ENCODE assay signal across 21 cellular contexts in the genomic region with DNA sequence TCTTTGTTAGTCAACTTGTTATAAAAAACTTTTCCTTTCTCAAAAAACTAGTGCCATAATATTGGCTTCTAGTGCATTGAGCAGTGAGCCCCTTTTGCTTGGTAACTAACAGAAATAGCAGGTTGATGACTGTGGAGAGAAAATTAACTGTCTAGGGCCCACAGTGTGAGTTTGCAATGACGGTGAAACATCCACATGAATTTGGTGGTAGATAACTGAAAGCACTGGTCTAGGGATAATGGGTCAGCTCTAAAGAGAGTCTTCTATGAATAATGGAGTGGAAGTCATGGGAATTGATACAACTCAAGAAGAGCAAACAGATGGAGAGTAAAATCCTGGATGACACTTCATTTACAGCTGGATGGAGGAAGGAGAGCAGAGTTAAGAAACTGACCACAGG.
DNase-seq lines count a peak whose midpoint lies in the region; ATAC-seq, FAIRE-seq and TF ChIP-seq lines count a peak whose summit lies in the region.
"Had no signal": no experiment of that assay in that cellular context is flagged by ENCODE, and none has a peak within 500 bp of the region (broad histone marks: within the 10 kb centered on the region; RNA-seq: fewer than 3 reads in every experiment).

No MANE protein-coding gene starts in this region.

- peak overlapping the region; percentile 33; the same call in 1 of the 2 replicates for H3K4me3 Mint-ChIP-seq in HFFc6
- H3K4me3 Mint-ChIP-seq: CD4-positive, alpha-beta memory T cell had no signal

- no peaks in the 10 kb centered on the region for H3K9me3 ChIP-seq in OCI-LY7 (ENCODE audit: low read length)
- H3K9me3 ChIP-seq in prostate gland = no peaks in the 10 kb centered on the region
- H3K9me3 ChIP-seq: BLaER1, HAP-1 had no signal

- peaks cover 6% of the 10 kb centered on the region for H3K4me1 ChIP-seq in OCI-LY7 (ENCODE audit: insufficient read depth, low read length, poor library complexity, severe bottlenecking)
- H3K4me1 ChIP-seq in prostate gland (replicated peaks) = no peaks in the 10 kb centered on the region
- H3K4me1 ChIP-seq: BLaER1, HAP-1 had no signal

- 90% methylated on average over 1 of the region's 1 CpG for WGBS in prostate gland

- peaks cover 5% of the 10 kb centered on the region for H3K27me3 Mint-ChIP-seq in HFFc6 (ENCODE audit: insufficient read depth)

- FAIRE-seq in urothelium cell line (lab: Jason Lieb, UNC) (peak; percentile 53), H54 (lab: Jason Lieb, UNC) (no peak)
- FAIRE-seq: G401.6, GM12892 had no signal

- TF ChIP-seq CTCF in HFFc6 (IDR thresholded peaks at IDR 0.05) (no peak), OCI-LY7 (conservative IDR thresholded peaks at IDR 0.05; ENCODE audit: low read length) (no peak), prostate gland (IDR thresholded peaks at IDR 0.05) (no peak)

- H3K9me2 ChIP-seq in OCI-LY7 (ENCODE audit: insufficient read depth, low read length) = no peaks in the 10 kb centered on the region

- H4K20me1 ChIP-seq in OCI-LY7 (ENCODE audit: insufficient read depth, low read length) = no peaks in the 10 kb centered on the region
- H4K20me1 ChIP-seq: BLaER1 had no signal

- 0 out of 2 replicates have a peak, but pooled peaks cover 4% of the 10 kb centered on the region for H3K36me3 Mint-ChIP-seq in HFFc6 (ENCODE audit: low read depth)
- H3K36me3 Mint-ChIP-seq: CD4-positive, alpha-beta memory T cell had no signal

- DNase-seq in HFFc6 (no peak), OCI-LY7 (ENCODE audit: low spot score) (no peak), epithelial cell of prostate (ENCODE audit: low read depth, low spot score) (no peak), urothelium cell line (ENCODE audit: low spot score) (no peak), H54 (ENCODE audit: insufficient read length, low spot score) (no peak), prostate gland (ENCODE audit: low spot score) (no peak), Right ventricle myocardium inferior (ENCODE audit: missing footprints) (no peak)
- DNase-seq: CD4-positive, alpha-beta memory T cell; NCI-H1092 treated with DMSO at 0.1 percent for 48 hours; NCI-H1436 treated with DMSO at 0.1 percent for 48 hours; NCI-H2029; NCI-H2227 treated with DMSO at 0.1 percent for 48 hours; NCI-H510A; PC-3; RPMI8226; SHP77 treated with DMSO at 0.1 percent for 48 hours had no signal

- CTCF ChIA-PET in OCI-LY7 (lab: Charles Lee; ENCODE audit: unreplicated experiment) = no interaction called here

- TF ChIP-seq POLR2A in H54 (IDR thresholded peaks at IDR 0.05; ENCODE audit: low read depth, low read length) (no peak), prostate gland (IDR thresholded peaks at IDR 0.05) (no peak)

- H3K4me1 Mint-ChIP-seq in HFFc6 (ENCODE audit: low read depth) = peaks cover 32% of the 10 kb centered on the region
- H3K4me1 Mint-ChIP-seq: CD4-positive, alpha-beta memory T cell had no signal

- BruUV-seq in OCI-LY7 (replicated peaks; lab: Mats Ljungman, UMichigan) = no TSS peak

- no peak overlapping the region for H3K4me3 ChIP-seq in OCI-LY7 (ENCODE audit: low read depth, low read length, poor library complexity, severe bottlenecking)
- H3K4me3 ChIP-seq in prostate gland = no peak overlapping the region
- H3K4me3 ChIP-seq: BLaER1, HAP-1, SK-N-MC had no signal

- no peak overlapping the region for H3K4me2 ChIP-seq in OCI-LY7 (ENCODE audit: low read length)
- H3K4me2 ChIP-seq: BLaER1 had no signal

- H3K36me3 ChIP-seq in OCI-LY7 (ENCODE audit: insufficient read depth, low read length) (no peaks in the 10 kb centered on the region), prostate gland (no peaks in the 10 kb centered on the region)
- H3K36me3 ChIP-seq: BLaER1, HAP-1 had no signal

- H3K9me3 Mint-ChIP-seq in HFFc6 = no peaks in the 10 kb centered on the region

- intact Hi-C loops in OCI-LY7 (cut with micrococcal nuclease; ENCODE audit: unreplicated experiment) (no loop called here), prostate gland (cut with DNase I) (no loop called here), Right ventricle myocardium inferior (cut with DNase I) (no loop called here)

- no peak overlapping the region; the same call in 1 of the 2 replicates for H3K27ac Mint-ChIP-seq in HFFc6
- H3K27ac Mint-ChIP-seq: CD4-positive, alpha-beta memory T cell had no signal

- H3K27me3 ChIP-seq in prostate gland (replicated peaks; ENCODE audit: insufficient read depth) = no peaks in the 10 kb centered on the region
- H3K27me3 ChIP-seq: BLaER1 had no signal

- no peak overlapping the region for H3K27ac ChIP-seq in OCI-LY7 (ENCODE audit: low read depth, low read length, poor library complexity, severe bottlenecking)
- H3K27ac ChIP-seq in epithelial cell of prostate = peak overlapping the region; percentile 32
- no peak overlapping the region for H3K27ac ChIP-seq in prostate gland
- H3K27ac ChIP-seq: BLaER1, SK-N-MC had no signal

- ATAC-seq in Right ventricle myocardium inferior = no peak
- ATAC-seq: PC-3 had no signal

- no peaks in the 10 kb centered on the region for H3K79me2 ChIP-seq in OCI-LY7 (ENCODE audit: insufficient read depth, low read depth, low read length)

- POLR2A ChIA-PET in OCI-LY7 (lab: Charles Lee) = interaction anchor here (0.6 to 1.2 kb wide), 5 partner anchors 10 to 113 kb away, joined by 3 to 5 read pairs (median 4); no protein-coding TSS in a partner anchor

- 0 out of 2 replicates have a peak overlapping the region, but pooled peaks have one; percentile 1 for H2AFZ ChIP-seq in OCI-LY7 (ENCODE audit: low read length)
